In genomic region chr10:103498936-103499638, GRCh38 we compare ENCODE assay signal across 1 cellular context.
TF ChIP-seq lines count a peak whose summit lies in the region.

No MANE protein-coding gene starts in this region.

TF ChIP-seq in endothelial cell of umbilical vein, 7 proteins besides CTCF, POLR2A, EP300 and RAD21:
- TF ChIP-seq JUN (IDR thresholded peaks at IDR 0.05; ENCODE audit: borderline replicate concordance, insufficient read depth, insufficient read length, low read depth) (no peak), MAX (IDR thresholded peaks at IDR 0.05; ENCODE audit: insufficient read depth, insufficient read length) (no peak), POLR2AphosphoS5 (IDR thresholded peaks at IDR 0.05; ENCODE audit: insufficient read depth, low read depth, low read length) (no peak), GATA2 (IDR thresholded peaks at IDR 0.05; ENCODE audit: insufficient read depth, insufficient read length, low read depth, low read length) (no peak), FOS (IDR thresholded peaks at IDR 0.05; ENCODE audit: borderline replicate concordance, insufficient read depth, low read length) (no peak), EZH2 (IDR thresholded peaks at IDR 0.05; ENCODE audit: borderline replicate concordance, low read depth, low read length, severe bottlenecking) (no peak), MYC (IDR thresholded peaks at IDR 0.05; ENCODE audit: low read depth, low read length) (no peak)
